12 cellular contexts compared by ENCODE assay signal in genomic region chr9:70868661-70869652, GRCh38.
DNase-seq lines count a peak whose midpoint lies in the region; ATAC-seq and TF ChIP-seq lines count a peak whose summit lies in the region.
"Had no signal": no experiment of that assay in that cellular context is flagged by ENCODE, and none has a peak within 500 bp of the region (broad histone marks: within the 10 kb centered on the region; RNA-seq: fewer than 3 reads in every experiment).

No MANE protein-coding gene starts in this region.

- no peaks in the 10 kb centered on the region for H3K36me3 ChIP-seq in ACC112 (ENCODE audit: insufficient read depth, low read length)
- H3K36me3 ChIP-seq in parathyroid adenoma (ENCODE audit: control insufficient read depth, insufficient read depth, low read length): no peaks in the 10 kb centered on the region
- H3K36me3 ChIP-seq: BLaER1 treated with 17β-estradiol and CSF1 and Interleukin-3, amounts not matched to agents 10 nM and 100 nM; Peyer's patch had no signal

- H3K27ac ChIP-seq in ACC112 (ENCODE audit: low read depth, low read length) (no peak overlapping the region), parathyroid adenoma (no peak overlapping the region)
- H3K27ac ChIP-seq: BLaER1 treated with 17β-estradiol and CSF1 and Interleukin-3, amounts not matched to agents 10 nM and 100 nM; KMS-11; Peyer's patch had no signal

- no peak overlapping the region for H3K9ac ChIP-seq in parathyroid adenoma
- H3K9ac ChIP-seq: BLaER1 treated with 17β-estradiol and CSF1 and Interleukin-3, amounts not matched to agents 10 nM and 100 nM; KMS-11 had no signal

- peak overlapping the region; percentile 71 for H2AFZ ChIP-seq in ACC112 (ENCODE audit: low read length, unreplicated experiment)
- H2AFZ ChIP-seq in parathyroid adenoma: peak overlapping the region; percentile 22

- H3K4me1 ChIP-seq in ACC112 (ENCODE audit: control insufficient read depth, insufficient read depth, low read length, unreplicated experiment) (peaks cover 10% of the 10 kb centered on the region), parathyroid adenoma (no peaks in the 10 kb centered on the region)
- H3K4me1 ChIP-seq: Peyer's patch had no signal

- peak; percentile 32 for DNase-seq in glomerular visceral epithelial cell (ENCODE audit: extremely low spot score)
- DNase-seq in mucosa of gallbladder (ENCODE audit: low spot score): no peak
- DNase-seq in hypothalamus (lab: John Stamatoyannopoulos, UW): no peak
- DNase-seq: Peyer's patch; stimulated activated naive B cell treated with anti-CD40 and anti-IgM and Interleukin-4, amounts not matched to agents 10 μg/mL and 1 μg/mL and 100 μg/mL, for 72 hours had no signal

- H3K79me2 ChIP-seq in ACC112 (ENCODE audit: control insufficient read depth, insufficient read depth, low read length, unreplicated experiment) (no peaks in the 10 kb centered on the region), parathyroid adenoma (no peaks in the 10 kb centered on the region)

- H3K4me2 ChIP-seq in parathyroid adenoma (ENCODE audit: low read length): peak overlapping the region; percentile 27
- H3K4me2 ChIP-seq: KMS-11 had no signal

- H3K27me3 ChIP-seq in ACC112 (ENCODE audit: insufficient read depth, low read length) (no peaks in the 10 kb centered on the region), parathyroid adenoma (ENCODE audit: control insufficient read depth, insufficient read depth, low read length) (no peaks in the 10 kb centered on the region)
- H3K27me3 ChIP-seq: BLaER1 treated with 17β-estradiol and CSF1 and Interleukin-3, amounts not matched to agents 10 nM and 100 nM; Peyer's patch had no signal

- H3K4me3 ChIP-seq in ACC112 (ENCODE audit: low read depth, low read length) (peak overlapping the region; percentile 83), parathyroid adenoma (ENCODE audit: low read depth, low read length) (no peak overlapping the region)
- H3K4me3 ChIP-seq: BLaER1 treated with 17β-estradiol and CSF1 and Interleukin-3, amounts not matched to agents 10 nM and 100 nM; Peyer's patch had no signal

- TF ChIP-seq CTCF in parathyroid adenoma (IDR thresholded peaks at IDR 0.05): no peak

- 0 out of 3 replicates have a peak, but pooled peaks have one; percentile 19 for ATAC-seq in SK-N-SH treated with all-trans-retinoic acid at 6 μM for 48 hours
- no peak for ATAC-seq in GM21717 (IDR thresholded peaks at IDR 0.05; ENCODE audit: unreplicated experiment)
- no peak for ATAC-seq in GM18858 (IDR thresholded peaks at IDR 0.05; ENCODE audit: unreplicated experiment)
- ATAC-seq: stimulated activated naive B cell treated with anti-CD40 and anti-IgM and Interleukin-4, amounts not matched to agents 10 μg/mL and 1 μg/mL and 100 μg/mL, for 72 hours had no signal

- no peaks in the 10 kb centered on the region for H3K9me3 ChIP-seq in parathyroid adenoma (ENCODE audit: control insufficient read depth, low read length)
- H3K9me3 ChIP-seq: BLaER1 treated with 17β-estradiol and CSF1 and Interleukin-3, amounts not matched to agents 10 nM and 100 nM; Peyer's patch had no signal

TF ChIP-seq in SK-N-SH treated with all-trans-retinoic acid at 6 μM for 48 hours, 23 proteins besides CTCF, POLR2A, EP300 and RAD21:
- TF ChIP-seq CSDC2 (CRISPR knock-in tag; IDR thresholded peaks at IDR 0.05): no peak
- TF ChIP-seq ZFP3 (CRISPR knock-in tag; IDR thresholded peaks at IDR 0.05): no peak
- no peak for TF ChIP-seq TSHZ2 (CRISPR knock-in tag; IDR thresholded peaks at IDR 0.05)
